ENCODE assay signal across 9 cellular contexts in genomic region chr1:25641931-25642611, GRCh38. TPM values are rescaled to one million over a fixed set of nuclear protein-coding genes. Genes with fewer than 3 reads are reported as not detected.
DNase-seq lines count a peak whose midpoint lies in the region; ATAC-seq and TF ChIP-seq lines count a peak whose summit lies in the region.
"Had no signal": no experiment of that assay in that cellular context is flagged by ENCODE, and none has a peak within 500 bp of the region (broad histone marks: within the 10 kb centered on the region; RNA-seq: fewer than 3 reads in every experiment).

No MANE protein-coding gene starts in this region.

- no peak for DNase-seq in activated CD8-positive, alpha-beta T cell treated with anti-CD3 and anti-CD28 coated beads for 36 hours
- DNase-seq in fibroblast of lung (ENCODE audit: low read depth in 2 of 2) (peak; percentile 44 to 73), spleen (no peak), NCI-H524 treated with DMSO at 0.1 percent for 48 hours (lab: John Stamatoyannopoulos, UW) (no peak), NCI-H2029 (lab: John Stamatoyannopoulos, UW) (no peak), DMS53 (lab: John Stamatoyannopoulos, UW) (no peak), RWPE1 (ENCODE audit: low spot score) (no peak)

- no peak for TF ChIP-seq CTCF in activated CD8-positive, alpha-beta T cell treated with anti-CD3 and anti-CD28 coated beads for 36 hours (IDR thresholded peaks at IDR 0.05)
- no peak for TF ChIP-seq CTCF in fibroblast of lung (conservative IDR thresholded peaks at IDR 0.05 in 1 of 2, IDR thresholded peaks at IDR 0.05 in 1 of 2; ENCODE audit: low read depth in 1 of 2, low read length in 2 of 2)
- no peak for TF ChIP-seq CTCF in spleen (IDR thresholded peaks at IDR 0.05 in 8 of 11, conservative IDR thresholded peaks at IDR 0.05 in 3 of 11)
- TF ChIP-seq CTCF in RWPE1 (conservative IDR thresholded peaks at IDR 0.05; ENCODE audit: low read depth): no peak

- peak overlapping the region; percentile 8 for H3K4me2 ChIP-seq in fibroblast of lung (ENCODE audit: extremely low read depth, insufficient read depth, low read length)

- peak overlapping the region; percentile 62 for H3K27ac Mint-ChIP-seq in activated CD8-positive, alpha-beta T cell treated with anti-CD3 and anti-CD28 coated beads for 36 hours

- H3K79me2 ChIP-seq in fibroblast of lung (ENCODE audit: control insufficient read depth, insufficient read depth, low read length): no peaks in the 10 kb centered on the region

- H3K4me3 ChIP-seq in fibroblast of lung (replicated peaks in 1 of 4; ENCODE audit: control extremely low read depth in 1 of 4, insufficient read depth in 1 of 4, low read depth in 3 of 4, low read length in 4 of 4): no peak overlapping the region
- peak overlapping the region in 1 of 8 donors; percentile 31 for H3K4me3 ChIP-seq in spleen
- H3K4me3 ChIP-seq: tibial nerve had no signal

- intact Hi-C loops in activated CD8-positive, alpha-beta T cell treated with anti-CD3 and anti-CD28 coated beads for 36 hours (cut with micrococcal nuclease): loop anchor here (1.0 kb wide), 1 partner anchor 34 kb away; no protein-coding TSS in a partner anchor
- intact Hi-C loops in spleen (cut with DNase I; ENCODE audit: low total_unique reads): no loop called here

- no peaks in the 10 kb centered on the region for H4K20me1 ChIP-seq in fibroblast of lung (ENCODE audit: control insufficient read depth, extremely low read depth, insufficient read depth, low read length)

- CTCF ChIA-PET in activated CD8-positive, alpha-beta T cell treated with anti-CD3 and anti-CD28 coated beads for 36 hours (lab: Charles Lee): interaction anchor here (0.8 to 4.9 kb wide), 8 partner anchors 10 to 254 kb away, joined by 3 to 25 read pairs (median 5); no protein-coding TSS in a partner anchor
- CTCF ChIA-PET in RWPE1 (lab: Yijun Ruan, JAX): interaction anchor here (0.7 kb wide), 1 partner anchor 248 kb away, joined by 3 read pairs; no protein-coding TSS in a partner anchor

- peaks cover 5% of the 10 kb centered on the region for H3K4me1 ChIP-seq in fibroblast of lung (ENCODE audit: control insufficient read depth, extremely low read depth, insufficient read depth, low read length)
- H3K4me1 ChIP-seq in spleen: peaks cover 9 to 48% (median 24%) of the 10 kb centered on the region in 6 donors

- H3K4me3 Mint-ChIP-seq in activated CD8-positive, alpha-beta T cell treated with anti-CD3 and anti-CD28 coated beads for 36 hours: peak overlapping the region; percentile 40

- peaks cover 57% of the 10 kb centered on the region for H3K4me1 Mint-ChIP-seq in activated CD8-positive, alpha-beta T cell treated with anti-CD3 and anti-CD28 coated beads for 36 hours (ENCODE audit: low read depth)

- H3K9me3 Mint-ChIP-seq in activated CD8-positive, alpha-beta T cell treated with anti-CD3 and anti-CD28 coated beads for 36 hours: peaks cover 18% of the 10 kb centered on the region

- no peaks in the 10 kb centered on the region for H3K9me3 ChIP-seq in fibroblast of lung (ENCODE audit: control insufficient read depth, insufficient read depth, low read depth, low read length)
- peaks cover 0 to 22% (median 15%) of the 10 kb centered on the region in 8 donors for H3K9me3 ChIP-seq in spleen

- H3K36me3 ChIP-seq in fibroblast of lung (ENCODE audit: control insufficient read depth, insufficient read depth, low read length): peaks cover 2% of the 10 kb centered on the region
- peaks cover 0 to 13% (median 3%) of the 10 kb centered on the region in 6 donors for H3K36me3 ChIP-seq in spleen

- peaks cover 8% of the 10 kb centered on the region for H3K27me3 Mint-ChIP-seq in activated CD8-positive, alpha-beta T cell treated with anti-CD3 and anti-CD28 coated beads for 36 hours

- no peaks in the 10 kb centered on the region for H3K27me3 ChIP-seq in fibroblast of lung (ENCODE audit: control insufficient read depth, insufficient read depth, low read length)
- H3K27me3 ChIP-seq in spleen (replicated peaks in 1 of 7): peaks cover 0 to 4% (median 0%) of the 10 kb centered on the region in 7 donors
- H3K27me3 ChIP-seq: tibial nerve had no signal

- 45 to 58% (median 56%) methylated on average over 8 of the region's 8 CpGs for WGBS in spleen, 5 donors

- POLR2A ChIA-PET in activated CD8-positive, alpha-beta T cell treated with anti-CD3 and anti-CD28 coated beads for 36 hours (lab: Charles Lee): interaction anchor here (0.7 to 2.7 kb wide), 7 partner anchors 10 to 347 kb away, joined by 3 to 10 read pairs (median 5); no protein-coding TSS in a partner anchor
- POLR2A ChIA-PET in RWPE1 (lab: Yijun Ruan, JAX; ENCODE audit: low non-redundant PET): no interaction called here

- no peak overlapping the region for H2AFZ ChIP-seq in fibroblast of lung (ENCODE audit: low read length)

- no peak for TF ChIP-seq POLR2A in spleen (IDR thresholded peaks at IDR 0.05)

- peak; percentile 17 for ATAC-seq in GM18870 (IDR thresholded peaks at IDR 0.05; ENCODE audit: unreplicated experiment)
- peak; percentile 48 for ATAC-seq in activated CD8-positive, alpha-beta T cell treated with anti-CD3 and anti-CD28 coated beads for 36 hours

- peaks cover 21% of the 10 kb centered on the region for H3K36me3 Mint-ChIP-seq in activated CD8-positive, alpha-beta T cell treated with anti-CD3 and anti-CD28 coated beads for 36 hours (ENCODE audit: low read depth)

- H3K9ac ChIP-seq in fibroblast of lung (ENCODE audit: insufficient read depth, low read length): no peak overlapping the region

- no peak overlapping the region for H3K27ac ChIP-seq in fibroblast of lung (ENCODE audit: insufficient read depth, low read length)
- H3K27ac ChIP-seq in spleen: peak overlapping the region in 7 of 8 donors; percentile 22 to 77 (median 55)
- H3K27ac ChIP-seq in RWPE1: no peak overlapping the region

RNA-seq across cellular contexts. Expression of gene MAN1C1, which starts 25.5 kb away (rescaled TPM):
- 1 to 10 TPM; 3.7 to 4.4 TPM for total RNA-seq in activated CD8-positive, alpha-beta T cell treated with anti-CD3 and anti-CD28 coated beads for 36 hours
- total RNA-seq in fibroblast of lung (14.6 and 17.7 TPM in 2 replicates), spleen (10 to 100 TPM; 25.0 to 54.3 (median 47.2) TPM)
- polyA plus RNA-seq in fibroblast of lung (10.4 and 51.4 TPM in 2 replicates), spleen (1 to 10 TPM; 4.6 to 7.0 (median 6.9) TPM)
- polyA plus RNA-seq in fibroblast of lung (2012): 7.5 and 52.0 TPM in 2 replicates
- polyA minus RNA-seq in fibroblast of lung (ENCODE audit: low replicate concordance): 13.1 and 106 TPM in 2 replicates

Comparison
In these comparisons a context has a peak if more than half of its experiments do, and no peak if none do; other contexts are left out.
1. DNase-seq: peak in fibroblast of lung (2 of 2); none in activated CD8-positive, alpha-beta T cell treated with anti-CD3 and anti-CD28 coated beads for 36 hours (single experiment), spleen (single experiment), NCI-H524 treated with DMSO at 0.1 percent for 48 hours (single experiment), NCI-H2029 (single experiment), DMS53 (single experiment) and RWPE1 (single experiment).
2. H3K27ac ChIP-seq: peak in spleen (7 of 8); none in fibroblast of lung (single experiment) and RWPE1 (single experiment).